In the genomic region with DNA sequence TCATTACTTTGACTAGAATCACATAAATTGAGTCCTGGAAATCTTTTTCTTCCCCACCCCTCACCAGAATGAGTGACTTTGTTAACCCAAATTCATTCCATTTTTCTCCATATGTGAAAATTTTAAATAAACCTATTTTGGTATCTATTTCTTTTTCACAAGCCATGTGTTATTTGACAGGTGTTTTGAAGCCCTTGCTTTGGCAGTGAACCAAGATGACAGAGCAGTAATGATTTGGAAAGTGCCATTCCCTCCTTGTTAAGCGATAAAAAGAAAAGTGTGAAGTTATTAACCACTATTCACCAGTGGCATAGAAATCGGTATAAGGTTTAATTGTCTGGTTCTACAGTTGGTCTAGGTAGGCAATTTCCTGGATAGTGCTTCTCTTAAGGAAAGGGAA, we compare ENCODE assay signal across 21 cellular contexts.
"Had no signal": no experiment of that assay in that cellular context is flagged by ENCODE, and none has a peak within 500 bp of the region (broad histone marks: within the 10 kb centered on the region; RNA-seq: fewer than 3 reads in every experiment).

No MANE protein-coding gene starts in this region.

- DNase-seq: activated CD4-positive, alpha-beta T cell treated with anti-CD3 and anti-CD28 coated beads, Interleukin-2, amount 50 U/mL, for 1 hour; activated CD4-positive, CD25-positive, alpha-beta regulatory T cell treated with anti-CD3 and anti-CD28 coated beads, Interleukin-2, amount 50 U/mL, for 72 hours; activated CD8-positive, alpha-beta T cell treated with anti-CD3 and anti-CD28 coated beads, Interleukin-2, amount 10 ng/mL, durations not matched to agents 7 days and 5 days; activated gamma-delta T cell; activated naive CD4-positive, alpha-beta T cell treated with anti-CD3 and anti-CD28 coated beads, Interleukin-2, amount 50 U/mL, for 16 hours; activated naive CD8-positive, alpha-beta T cell treated with anti-CD3 and anti-CD28 coated beads, Interleukin-2, amount 50 U/mL, for 24 hours; dermis blood vessel endothelial cell; effector CD8-positive, alpha-beta T cell; erythroblast; foreskin keratinocyte; immature natural killer cell; left lung; naive thymus-derived CD8-positive, alpha-beta T cell; stimulated activated CD4-positive, alpha-beta T cell treated with anti-CD3 and anti-CD28 coated beads, Interleukin-1b, Interleukin-23, amount 100 ng/mL, for 48 hours; tibial artery had no signal

- H3K9me3 Mint-ChIP-seq: activated naive CD8-positive, alpha-beta T cell treated with anti-CD3 and anti-CD28 coated beads, Interleukin-2, amount 50 U/mL, for 24 hours; activated T-helper 1 cell treated with anti-CD3 and anti-CD28 coated beads, Interleukin-12 subunit alpha, Interleukin-12 subunit beta, Interleukin-2, Interleukin-4 antibody, amounts not matched to agents 30 ng/mL and 10 ng/mL and 1 ng/mL, durations not matched to agents 14 hours and 24 hours and 36 hours; immature natural killer cell; naive thymus-derived CD8-positive, alpha-beta T cell; stimulated activated naive CD8-positive, alpha-beta T cell treated with anti-CD3 and anti-CD28 coated beads, Interleukin-15, Interleukin-2, amounts not matched to agents 100 ng/mL and 50 ng/mL, for 24 hours; T-helper 2 cell treated with Interferon-gamma antibody and Interleukin-4, amounts not matched to agents 5 μg/mL and 100 μg/mL, for 36 hours had no signal

- ATAC-seq: activated CD8-positive, alpha-beta T cell treated with anti-CD3 and anti-CD28 coated beads, Interleukin-2, amount 10 ng/mL, durations not matched to agents 7 days and 5 days; activated naive CD8-positive, alpha-beta T cell treated with anti-CD3 and anti-CD28 coated beads, Interleukin-2, amount 50 U/mL, for 24 hours; foreskin keratinocyte; left lung; naive thymus-derived CD8-positive, alpha-beta T cell had no signal

- H3K4me3 ChIP-seq: left lung, lung, tibial artery had no signal

- H3K27me3 Mint-ChIP-seq: activated naive CD8-positive, alpha-beta T cell treated with anti-CD3 and anti-CD28 coated beads, Interleukin-2, amount 50 U/mL, for 24 hours; naive thymus-derived CD8-positive, alpha-beta T cell; progenitor cell of endocrine pancreas; stimulated activated naive CD8-positive, alpha-beta T cell treated with anti-CD3 and anti-CD28 coated beads, Interleukin-15, Interleukin-2, amounts not matched to agents 100 ng/mL and 50 ng/mL, for 24 hours had no signal

- H3K4me3 Mint-ChIP-seq: activated CD8-positive, alpha-beta T cell treated with anti-CD3 and anti-CD28 coated beads, Interleukin-2, amount 10 ng/mL, durations not matched to agents 7 days and 5 days; activated naive CD8-positive, alpha-beta T cell treated with anti-CD3 and anti-CD28 coated beads, Interleukin-2, amount 50 U/mL, for 24 hours; activated T-helper 1 cell treated with anti-CD3 and anti-CD28 coated beads, Interleukin-12 subunit alpha, Interleukin-12 subunit beta, Interleukin-2, Interleukin-4 antibody, amounts not matched to agents 30 ng/mL and 10 ng/mL and 1 ng/mL, durations not matched to agents 14 hours and 24 hours and 36 hours; immature natural killer cell; naive thymus-derived CD8-positive, alpha-beta T cell; stimulated activated naive CD8-positive, alpha-beta T cell treated with anti-CD3 and anti-CD28 coated beads, Interleukin-15, Interleukin-2, amounts not matched to agents 100 ng/mL and 50 ng/mL, for 24 hours; T-helper 2 cell treated with Interferon-gamma antibody and Interleukin-4, amounts not matched to agents 5 μg/mL and 100 μg/mL, for 36 hours had no signal

- H3K27ac Mint-ChIP-seq: activated CD8-positive, alpha-beta T cell treated with anti-CD3 and anti-CD28 coated beads, Interleukin-2, amount 10 ng/mL, durations not matched to agents 7 days and 5 days; activated naive CD8-positive, alpha-beta T cell treated with anti-CD3 and anti-CD28 coated beads, Interleukin-2, amount 50 U/mL, for 24 hours; immature natural killer cell; naive thymus-derived CD8-positive, alpha-beta T cell; stimulated activated naive CD8-positive, alpha-beta T cell treated with anti-CD3 and anti-CD28 coated beads, Interleukin-15, Interleukin-2, amounts not matched to agents 100 ng/mL and 50 ng/mL, for 24 hours; T-helper 2 cell treated with Interferon-gamma antibody and Interleukin-4, amounts not matched to agents 5 μg/mL and 100 μg/mL, for 36 hours had no signal

- H3K4me1 ChIP-seq: foreskin keratinocyte, left lung, tibial artery had no signal

- H3K27ac ChIP-seq: foreskin keratinocyte, left lung, tibial artery, VCaP had no signal

- H3K4me1 Mint-ChIP-seq: activated naive CD8-positive, alpha-beta T cell treated with anti-CD3 and anti-CD28 coated beads, Interleukin-2, amount 50 U/mL, for 24 hours had no signal

- H3K27me3 ChIP-seq: foreskin keratinocyte, left lung, tibial artery had no signal

- H3K36me3 ChIP-seq: left lung, tibial artery had no signal

- H3K9me3 ChIP-seq: left lung, tibial artery had no signal
